Comparison of ENCODE assay signal across 28 cellular contexts in the genomic region with DNA sequence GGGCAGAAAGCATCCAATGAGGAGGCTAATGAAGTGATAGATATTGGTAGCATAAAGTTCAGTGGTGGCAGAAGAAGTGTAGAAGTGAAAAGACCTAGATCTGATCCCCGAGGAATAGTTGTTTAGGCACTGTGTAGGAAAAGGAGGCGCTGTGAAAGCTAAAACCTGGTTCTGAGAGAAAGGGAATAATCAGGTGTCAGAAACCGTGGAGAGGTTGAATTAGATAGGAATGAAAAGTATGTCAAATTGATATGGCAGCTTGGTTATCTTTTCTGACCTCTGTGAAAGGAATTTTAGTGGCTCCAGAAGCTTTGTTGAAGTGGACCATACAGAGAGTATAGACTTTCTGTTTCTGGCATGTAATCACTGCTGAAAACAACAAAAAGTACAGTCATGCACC. TPM values are rescaled to one million over a fixed set of nuclear protein-coding genes. Genes with fewer than 3 reads are reported as not detected.
"Had no signal": no experiment of that assay in that cellular context is flagged by ENCODE, and none has a peak within 500 bp of the region (broad histone marks: within the 10 kb centered on the region; RNA-seq: fewer than 3 reads in every experiment).

No MANE protein-coding gene starts in this region.

- H3K27ac ChIP-seq: coronary artery, epithelial cell of prostate, esophagus squamous epithelium, gastrocnemius medialis, heart right ventricle, left lung, lower lobe of right lung had no signal

- DNase-seq: effector CD8-positive, alpha-beta T cell; effector memory CD8-positive, alpha-beta T cell; endodermal cell; erythroblast; esophagus squamous epithelium; foreskin fibroblast; foreskin melanocyte; gastrocnemius medialis; glutamatergic neuron; head of caudate nucleus; heart right ventricle; hippocampal formation; immature natural killer cell; islet precursor cell; kidney; kidney glomerular epithelial cell; left lung; left ventricle myocardium superior; lower lobe of right lung; mesenchymal stem cell; midbrain; naive thymus-derived CD4-positive, alpha-beta T cell had no signal

- H3K27ac Mint-ChIP-seq: effector memory CD8-positive, alpha-beta T cell; endodermal cell; immature natural killer cell; naive thymus-derived CD4-positive, alpha-beta T cell had no signal

- H3K4me1 ChIP-seq: esophagus squamous epithelium, gastrocnemius medialis, heart right ventricle, left lung, lower lobe of right lung had no signal

- H3K27me3 Mint-ChIP-seq: effector memory CD8-positive, alpha-beta T cell had no signal

- H3K4me3 Mint-ChIP-seq: effector memory CD8-positive, alpha-beta T cell; endodermal cell; immature natural killer cell; naive thymus-derived CD4-positive, alpha-beta T cell had no signal

- H3K4me1 Mint-ChIP-seq: immature natural killer cell; naive thymus-derived CD4-positive, alpha-beta T cell had no signal

- H3K9me3 ChIP-seq: esophagus squamous epithelium, gastrocnemius medialis, left lung, lower lobe of right lung had no signal

- H3K4me3 ChIP-seq: coronary artery, esophagus squamous epithelium, gastrocnemius medialis, heart right ventricle, left lung, lower lobe of right lung had no signal

- H3K36me3 Mint-ChIP-seq: immature natural killer cell had no signal

- H3K27me3 ChIP-seq: esophagus squamous epithelium, left lung had no signal

- H3K36me3 ChIP-seq: esophagus squamous epithelium, gastrocnemius medialis, heart right ventricle, left lung, lower lobe of right lung had no signal

- ATAC-seq: effector memory CD8-positive, alpha-beta T cell; esophagus mucosa; gastrocnemius medialis; heart right ventricle; left lung; left ventricle myocardium superior; lower lobe of right lung; naive thymus-derived CD4-positive, alpha-beta T cell had no signal

- H3K9me3 Mint-ChIP-seq: effector memory CD8-positive, alpha-beta T cell had no signal

RNA-seq across cellular contexts. Expression of gene CCDC160, which starts 30.8 kb away (rescaled TPM):
- total RNA-seq: dermis microvascular lymphatic vessel endothelial cell; heart right ventricle; left ventricle myocardium superior; lung microvascular endothelial cell; mononuclear cell; naive thymus-derived CD4-positive, alpha-beta T cell had no signal
- polyA plus RNA-seq: heart right ventricle; naive thymus-derived CD4-positive, alpha-beta T cell had no signal
